In the genomic region with DNA sequence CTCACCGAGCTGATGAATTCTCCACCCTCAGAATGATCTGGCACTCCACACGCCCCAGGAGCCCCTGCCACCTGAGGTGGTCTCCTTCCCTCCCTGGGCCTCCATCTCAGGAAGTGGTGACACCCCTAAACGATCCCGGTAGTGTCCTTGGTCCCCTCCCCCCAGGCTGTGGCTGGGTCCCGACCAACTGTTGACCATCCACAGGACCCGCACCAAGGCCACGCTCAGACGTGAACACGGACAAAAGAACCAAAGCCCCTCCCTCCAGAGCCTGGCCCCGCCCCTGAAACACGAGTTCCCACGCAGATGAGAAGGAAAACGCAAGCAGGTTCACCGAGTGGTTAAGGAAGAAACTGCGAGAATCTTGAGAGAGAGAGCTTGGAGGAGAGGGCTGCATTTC, we compare ENCODE assay signal across 1 cellular context.
TF ChIP-seq lines count a peak whose summit lies in the region.

No MANE protein-coding gene starts in this region.

TF ChIP-seq in H1, 55 proteins besides CTCF, POLR2A, EP300 and RAD21:
- TF ChIP-seq MAFK (IDR thresholded peaks at IDR 0.05; ENCODE audit: low read depth, low read length) (no peak), USF2 (IDR thresholded peaks at IDR 0.05; ENCODE audit: low read length) (no peak), BCL11A (IDR thresholded peaks at IDR 0.05; ENCODE audit: low read depth in 2 of 2, low read length in 2 of 2) (no peak), KDM5A (IDR thresholded peaks at IDR 0.05; ENCODE audit: low read length) (no peak), RBBP5 (IDR thresholded peaks at IDR 0.05; ENCODE audit: borderline replicate concordance, low read depth, low read length) (no peak), EZH2 (IDR thresholded peaks at IDR 0.05; ENCODE audit: low read depth, low read length, severe bottlenecking) (no peak)
- TF ChIP-seq, protein P1, sequence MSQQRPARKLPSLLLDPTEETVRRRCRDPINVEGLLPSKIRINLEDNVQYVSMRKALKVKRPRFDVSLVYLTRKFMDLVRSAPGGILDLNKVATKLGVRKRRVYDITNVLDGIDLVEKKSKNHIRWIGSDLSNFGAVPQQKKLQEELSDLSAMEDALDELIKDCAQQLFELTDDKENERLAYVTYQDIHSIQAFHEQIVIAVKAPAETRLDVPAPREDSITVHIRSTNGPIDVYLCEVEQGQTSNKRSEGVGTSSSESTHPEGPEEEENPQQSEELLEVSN (IDR thresholded peaks at IDR 0.05) = no peak
